Comparison of ENCODE assay signal across 4 cellular contexts in genomic region chr9:137123952-137124462, GRCh38. TPM values are rescaled to one million over a fixed set of nuclear protein-coding genes. Genes with fewer than 3 reads are reported as not detected.
"Had no signal": no experiment of that assay in that cellular context is flagged by ENCODE, and none has a peak within 500 bp of the region (broad histone marks: within the 10 kb centered on the region; RNA-seq: fewer than 3 reads in every experiment).

No MANE protein-coding gene starts in this region.

RNA-seq across cellular contexts. Expression of gene GRIN1, which starts 14.9 kb away (rescaled TPM):
- total RNA-seq: hepatocyte, left ventricle myocardium superior had no signal
- polyA plus RNA-seq: hepatocyte had no signal

RNA-seq across cellular contexts. Expression of gene LRRC26, which starts 45.8 kb away (rescaled TPM):
- total RNA-seq: left ventricle myocardium superior, right cardiac atrium had no signal
- polyA plus RNA-seq: pancreas, right cardiac atrium had no signal
